In genomic region chr7:139077706-139078105, GRCh38 we compare ENCODE assay signal across 8 cellular contexts. TPM values are rescaled to one million over a fixed set of nuclear protein-coding genes. Genes with fewer than 3 reads are reported as not detected.
DNase-seq lines count a peak whose midpoint lies in the region; ATAC-seq lines count a peak whose summit lies in the region.
"Not testable (repeated sequence)": the region's sequence is repeated elsewhere in the genome, so short reads cannot be mapped to it uniquely, and the experiment has no call there.

No MANE protein-coding gene starts in this region.

- CTCF ChIA-PET in T-cell (lab: Charles Lee), result interaction anchor here in 1 of 2 donors (0.5 to 1.2 kb wide), 2 partner anchors 16 kb away, joined by 3 to 4 read pairs; no protein-coding TSS in a partner anchor
- CTCF ChIA-PET in activated CD4-positive, alpha-beta T cell treated with anti-CD3 and anti-CD28 coated beads, Interleukin-2, amount 10 ng/mL, durations not matched to agents 7 days and 5 days (lab: Charles Lee), result interaction anchor here (19.6 kb wide), 1 partner anchor 30 kb away, joined by 225 read pairs; no protein-coding TSS in a partner anchor

- not testable (repeated sequence) for H3K27me3 Mint-ChIP-seq in CD4-positive, CD25-positive, alpha-beta regulatory T cell; T-cell; activated CD4-positive, alpha-beta T cell treated with anti-CD3 and anti-CD28 coated beads, Interleukin-2, amount 10 ng/mL, durations not matched to agents 7 days and 5 days; activated T-cell treated with anti-CD3 and anti-CD28 coated beads, Interleukin-2, amount 50 U/mL, for 24 hours; activated naive CD4-positive, alpha-beta T cell treated with anti-CD3 and anti-CD28 coated beads, Interleukin-2, amount 50 U/mL, for 24 hours; dendritic cell treated with granulocyte-macrophage colony-stimulating factor and Interleukin-4, amounts not matched to agents 40 ng/mL and 50 ng/mL, for 4 days

- not testable (repeated sequence) for H3K9me3 ChIP-seq in CD4-positive, CD25-positive, alpha-beta regulatory T cell (ENCODE audit: control insufficient read depth in 2 of 2, low read length in 2 of 2)

- peaks cover 35 to 76% (median 56%) of the 10 kb centered on the region in 4 donors for H3K4me1 Mint-ChIP-seq in CD4-positive, CD25-positive, alpha-beta regulatory T cell
- H3K4me1 Mint-ChIP-seq in T-cell, result peaks cover 77 to 84% (median 81%) of the 10 kb centered on the region in 3 donors
- peaks cover 71% of the 10 kb centered on the region for H3K4me1 Mint-ChIP-seq in activated CD4-positive, alpha-beta T cell treated with anti-CD3 and anti-CD28 coated beads, Interleukin-2, amount 10 ng/mL, durations not matched to agents 7 days and 5 days
- H3K4me1 Mint-ChIP-seq in activated T-cell treated with anti-CD3 and anti-CD28 coated beads, Interleukin-2, amount 50 U/mL, for 24 hours (ENCODE audit: low read depth), result peaks cover 77% of the 10 kb centered on the region
- peaks cover 74% of the 10 kb centered on the region for H3K4me1 Mint-ChIP-seq in activated naive CD4-positive, alpha-beta T cell treated with anti-CD3 and anti-CD28 coated beads, Interleukin-2, amount 50 U/mL, for 24 hours
- H3K4me1 Mint-ChIP-seq in dendritic cell treated with granulocyte-macrophage colony-stimulating factor and Interleukin-4, amounts not matched to agents 40 ng/mL and 50 ng/mL, for 4 days (ENCODE audit: low read depth), result peaks cover 24% of the 10 kb centered on the region
- peaks cover 45% of the 10 kb centered on the region for H3K4me1 Mint-ChIP-seq in stimulated activated effector memory CD8-positive, alpha-beta T cell treated with anti-CD3 and anti-CD28 coated beads, Interleukin-12 subunit alpha, Interleukin-12 subunit beta, amount 100 ng/mL, for 72 hours

- not testable (repeated sequence) for H3K4me3 ChIP-seq in CD4-positive, CD25-positive, alpha-beta regulatory T cell (ENCODE audit: low read depth, low read length)

- peak overlapping the region; percentile 36 for H3K27ac ChIP-seq in CD4-positive, CD25-positive, alpha-beta regulatory T cell (ENCODE audit: insufficient read depth, low read length, poor library complexity, severe bottlenecking)

- not testable (repeated sequence) for H3K4me3 Mint-ChIP-seq in CD4-positive, CD25-positive, alpha-beta regulatory T cell; T-cell; activated CD4-positive, alpha-beta T cell treated with anti-CD3 and anti-CD28 coated beads, Interleukin-2, amount 10 ng/mL, durations not matched to agents 7 days and 5 days; activated T-cell treated with anti-CD3 and anti-CD28 coated beads, Interleukin-2, amount 50 U/mL, for 24 hours; activated naive CD4-positive, alpha-beta T cell treated with anti-CD3 and anti-CD28 coated beads, Interleukin-2, amount 50 U/mL, for 24 hours; dendritic cell treated with granulocyte-macrophage colony-stimulating factor and Interleukin-4, amounts not matched to agents 40 ng/mL and 50 ng/mL, for 4 days; stimulated activated effector memory CD8-positive, alpha-beta T cell treated with anti-CD3 and anti-CD28 coated beads, Interleukin-12 subunit alpha, Interleukin-12 subunit beta, amount 100 ng/mL, for 72 hours

- H3K27me3 ChIP-seq in CD4-positive, CD25-positive, alpha-beta regulatory T cell (ENCODE audit: control insufficient read depth, insufficient read depth, low read length), result not testable (repeated sequence)

- intact Hi-C loops in dendritic cell treated with granulocyte-macrophage colony-stimulating factor and Interleukin-4, amounts not matched to agents 40 ng/mL and 50 ng/mL, for 4 days (cut with micrococcal nuclease), result loop anchor here (5.0 to 10.0 kb wide), 2 partner anchors 60 to 193 kb away; no protein-coding TSS in a partner anchor

- POLR2A ChIA-PET in T-cell (lab: Charles Lee), result interaction anchor here in 1 of 2 donors (0.5 kb wide), 1 partner anchor 616 kb away, joined by 4 read pairs; no protein-coding TSS in a partner anchor
- POLR2A ChIA-PET in activated CD4-positive, alpha-beta T cell treated with anti-CD3 and anti-CD28 coated beads, Interleukin-2, amount 10 ng/mL, durations not matched to agents 7 days and 5 days (lab: Charles Lee), result not testable (repeated sequence)

- peaks cover 61% of the 10 kb centered on the region for H3K36me3 Mint-ChIP-seq in CD4-positive, CD25-positive, alpha-beta regulatory T cell
- H3K36me3 Mint-ChIP-seq in T-cell, result peaks cover 64% of the 10 kb centered on the region
- H3K36me3 Mint-ChIP-seq in activated CD4-positive, alpha-beta T cell treated with anti-CD3 and anti-CD28 coated beads, Interleukin-2, amount 10 ng/mL, durations not matched to agents 7 days and 5 days (ENCODE audit: low read depth), result peaks cover 83% of the 10 kb centered on the region
- H3K36me3 Mint-ChIP-seq in activated T-cell treated with anti-CD3 and anti-CD28 coated beads, Interleukin-2, amount 50 U/mL, for 24 hours (ENCODE audit: low read depth), result peaks cover 95% of the 10 kb centered on the region
- peaks cover 25% of the 10 kb centered on the region for H3K36me3 Mint-ChIP-seq in activated naive CD4-positive, alpha-beta T cell treated with anti-CD3 and anti-CD28 coated beads, Interleukin-2, amount 50 U/mL, for 24 hours
- peaks cover 94% of the 10 kb centered on the region for H3K36me3 Mint-ChIP-seq in dendritic cell treated with granulocyte-macrophage colony-stimulating factor and Interleukin-4, amounts not matched to agents 40 ng/mL and 50 ng/mL, for 4 days (ENCODE audit: low read depth)
- peaks cover 100% of the 10 kb centered on the region for H3K36me3 Mint-ChIP-seq in stimulated activated effector memory CD8-positive, alpha-beta T cell treated with anti-CD3 and anti-CD28 coated beads, Interleukin-12 subunit alpha, Interleukin-12 subunit beta, amount 100 ng/mL, for 72 hours

- H3K27ac Mint-ChIP-seq in CD4-positive, CD25-positive, alpha-beta regulatory T cell, result peak overlapping the region in 2 of 3 donors; percentile 60 to 83
- peak overlapping the region; percentile 80 to 92 for H3K27ac Mint-ChIP-seq in T-cell
- H3K27ac Mint-ChIP-seq in activated CD4-positive, alpha-beta T cell treated with anti-CD3 and anti-CD28 coated beads, Interleukin-2, amount 10 ng/mL, durations not matched to agents 7 days and 5 days, result peak overlapping the region; percentile 76
- H3K27ac Mint-ChIP-seq in activated T-cell treated with anti-CD3 and anti-CD28 coated beads, Interleukin-2, amount 50 U/mL, for 24 hours, result peak overlapping the region; percentile 86
- peak overlapping the region; percentile 85 for H3K27ac Mint-ChIP-seq in activated naive CD4-positive, alpha-beta T cell treated with anti-CD3 and anti-CD28 coated beads, Interleukin-2, amount 50 U/mL, for 24 hours
- peak overlapping the region; percentile 34 for H3K27ac Mint-ChIP-seq in dendritic cell treated with granulocyte-macrophage colony-stimulating factor and Interleukin-4, amounts not matched to agents 40 ng/mL and 50 ng/mL, for 4 days
- peak overlapping the region; percentile 61 for H3K27ac Mint-ChIP-seq in stimulated activated effector memory CD8-positive, alpha-beta T cell treated with anti-CD3 and anti-CD28 coated beads, Interleukin-12 subunit alpha, Interleukin-12 subunit beta, amount 100 ng/mL, for 72 hours

- H3K9me3 Mint-ChIP-seq in CD4-positive, CD25-positive, alpha-beta regulatory T cell; T-cell; activated CD4-positive, alpha-beta T cell treated with anti-CD3 and anti-CD28 coated beads, Interleukin-2, amount 10 ng/mL, durations not matched to agents 7 days and 5 days; activated T-cell treated with anti-CD3 and anti-CD28 coated beads, Interleukin-2, amount 50 U/mL, for 24 hours; activated naive CD4-positive, alpha-beta T cell treated with anti-CD3 and anti-CD28 coated beads, Interleukin-2, amount 50 U/mL, for 24 hours; dendritic cell treated with granulocyte-macrophage colony-stimulating factor and Interleukin-4, amounts not matched to agents 40 ng/mL and 50 ng/mL, for 4 days; stimulated activated effector memory CD8-positive, alpha-beta T cell treated with anti-CD3 and anti-CD28 coated beads, Interleukin-12 subunit alpha, Interleukin-12 subunit beta, amount 100 ng/mL, for 72 hours: not testable (repeated sequence)

- peaks cover 47% of the 10 kb centered on the region for H3K4me1 ChIP-seq in CD4-positive, CD25-positive, alpha-beta regulatory T cell (ENCODE audit: control insufficient read depth, insufficient read depth, low read length, poor library complexity, severe bottlenecking)

- DNase-seq in CD4-positive, CD25-positive, alpha-beta regulatory T cell; T-cell; activated CD4-positive, alpha-beta T cell treated with anti-CD3 and anti-CD28 coated beads, Interleukin-2, amount 10 ng/mL, durations not matched to agents 7 days and 5 days; activated T-cell treated with anti-CD3 and anti-CD28 coated beads, Interleukin-2, amount 50 U/mL, for 24 hours; stimulated activated effector memory CD8-positive, alpha-beta T cell treated with anti-CD3 and anti-CD28 coated beads, Interleukin-12 subunit alpha, Interleukin-12 subunit beta, amount 100 ng/mL, for 72 hours (ENCODE audit: low spot score in 2 of 2): not testable (repeated sequence)
- peak; percentile 47 for DNase-seq in NCI-H2029 (lab: John Stamatoyannopoulos, UW)

- H3K36me3 ChIP-seq in CD4-positive, CD25-positive, alpha-beta regulatory T cell (ENCODE audit: control insufficient read depth, insufficient read depth, low read length), result peaks cover 93% of the 10 kb centered on the region

- not testable (repeated sequence) for ATAC-seq in CD4-positive, CD25-positive, alpha-beta regulatory T cell (ENCODE audit: low read depth in 2 of 2); T-cell (replicated peaks in 1 of 4); stimulated activated effector memory CD8-positive, alpha-beta T cell treated with anti-CD3 and anti-CD28 coated beads, Interleukin-12 subunit alpha, Interleukin-12 subunit beta, amount 100 ng/mL, for 72 hours

RNA-seq across cellular contexts. Expression of gene ZC3HAV1, which starts 31.8 kb away (rescaled TPM):
- 220 TPM for total RNA-seq in CD4-positive, CD25-positive, alpha-beta regulatory T cell
- 100 to 1,000 TPM; 122 to 157 (median 139) TPM for polyA plus RNA-seq in CD4-positive, CD25-positive, alpha-beta regulatory T cell
- 100 to 1,000 TPM; 148 to 201 (median 155) TPM for total RNA-seq in T-cell
- 100 to 1,000 TPM; 124 to 129 TPM for total RNA-seq in activated CD4-positive, alpha-beta T cell treated with anti-CD3 and anti-CD28 coated beads, Interleukin-2, amount 10 ng/mL, durations not matched to agents 7 days and 5 days

RNA-seq across cellular contexts. Expression of gene ZC3HAV1L, which starts 41.9 kb away (rescaled TPM):
- total RNA-seq in CD4-positive, CD25-positive, alpha-beta regulatory T cell, result 1.4 TPM
- under 1 TPM in 3 of 4 donors, not detected in 1; 0.25 to 0.86 (median 0.64) TPM for polyA plus RNA-seq in CD4-positive, CD25-positive, alpha-beta regulatory T cell
- 1 to 10 TPM; 1.2 to 7.6 (median 5.1) TPM for total RNA-seq in T-cell
- 10 to 100 TPM; 14.9 to 16.5 TPM for total RNA-seq in activated CD4-positive, alpha-beta T cell treated with anti-CD3 and anti-CD28 coated beads, Interleukin-2, amount 10 ng/mL, durations not matched to agents 7 days and 5 days

Comparison
In these comparisons a context has a peak if more than half of its experiments do, and no peak if none do; other contexts are left out.
1. H3K27ac Mint-ChIP-seq: peak in every context shown above with its lines; median percentile 86 in T-cell; 86 in activated T-cell treated with anti-CD3 and anti-CD28 coated beads, Interleukin-2, amount 50 U/mL, for 24 hours; 85 in activated naive CD4-positive, alpha-beta T cell treated with anti-CD3 and anti-CD28 coated beads, Interleukin-2, amount 50 U/mL, for 24 hours; 76 in activated CD4-positive, alpha-beta T cell treated with anti-CD3 and anti-CD28 coated beads, Interleukin-2, amount 10 ng/mL, durations not matched to agents 7 days and 5 days; 72 in CD4-positive, CD25-positive, alpha-beta regulatory T cell; 61 in stimulated activated effector memory CD8-positive, alpha-beta T cell treated with anti-CD3 and anti-CD28 coated beads, Interleukin-12 subunit alpha, Interleukin-12 subunit beta, amount 100 ng/mL, for 72 hours; 34 in dendritic cell treated with granulocyte-macrophage colony-stimulating factor and Interleukin-4, amounts not matched to agents 40 ng/mL and 50 ng/mL, for 4 days.